In genomic region chr22:24424001-24424900, GRCh38 we compare ENCODE assay signal across 8 cellular contexts. TPM values are rescaled to one million over a fixed set of nuclear protein-coding genes. Genes with fewer than 3 reads are reported as not detected.
DNase-seq lines count a peak whose midpoint lies in the region; ATAC-seq, FAIRE-seq and TF ChIP-seq lines count a peak whose summit lies in the region.

No MANE protein-coding gene starts in this region.

- TF ChIP-seq CTCF in H1 (IDR thresholded peaks at IDR 0.05; ENCODE audit: control extremely low read depth in 1 of 3, insufficient read depth in 1 of 3, low read depth in 1 of 3, low read length in 3 of 3) (no peak), nephron (IDR thresholded peaks at IDR 0.05; ENCODE audit: unreplicated experiment in 3 of 3) (no peak), WERI-Rb-1 (IDR thresholded peaks at IDR 0.05; ENCODE audit: low read depth, low read length) (no peak)

- H3K27ac ChIP-seq in H1 (ENCODE audit: low read depth, low read length) (no peak overlapping the region), WERI-Rb-1 (no peak overlapping the region)

- peak overlapping the region; percentile 67 for H3K27ac Mint-ChIP-seq in activated CD4-positive, alpha-beta T cell treated with anti-CD3 and anti-CD28 coated beads for 36 hours
- no peak overlapping the region for H3K27ac Mint-ChIP-seq in nephron

- H3K23ac ChIP-seq in H1 (ENCODE audit: insufficient read length): no peak overlapping the region

- H3K27me3 ChIP-seq in H7 (ENCODE audit: control insufficient read depth, insufficient read depth, low read length): peaks cover 20% of the 10 kb centered on the region
- peaks cover 3 to 23% (median 15%) of the 10 kb centered on the region in 4 experiments for H3K27me3 ChIP-seq in H1 (replicated peaks in 1 of 4; ENCODE audit: control insufficient read depth in 3 of 4, extremely low read depth in 1 of 4, insufficient read depth in 3 of 4, low read length in 3 of 4)
- H3K27me3 ChIP-seq in WERI-Rb-1 (ENCODE audit: insufficient read depth, low read depth, severe bottlenecking): no peaks in the 10 kb centered on the region

- H4K5ac ChIP-seq in H1 (ENCODE audit: insufficient read length, low read depth, low read length): no peak overlapping the region

- peaks cover 29% of the 10 kb centered on the region for H3K4me1 Mint-ChIP-seq in activated CD4-positive, alpha-beta T cell treated with anti-CD3 and anti-CD28 coated beads for 36 hours
- H3K4me1 Mint-ChIP-seq in nephron: peaks cover 12% of the 10 kb centered on the region

- no peaks in the 10 kb centered on the region for H3K79me2 ChIP-seq in H1 (ENCODE audit: control insufficient read depth in 1 of 2, insufficient read depth in 2 of 2, low read length in 2 of 2)

- no peaks in the 10 kb centered on the region for H4K20me1 ChIP-seq in H1 (replicated peaks in 1 of 2; ENCODE audit: control insufficient read depth in 1 of 2, insufficient read depth in 2 of 2, low read length in 2 of 2)

- H3K18ac ChIP-seq in H1 (ENCODE audit: extremely low read depth, low read length): peak overlapping the region; percentile 51

- peaks cover 4 to 31% (median 21%) of the 10 kb centered on the region in 4 experiments for H3K4me1 ChIP-seq in H1 (replicated peaks in 1 of 4; ENCODE audit: control insufficient read depth in 3 of 4, insufficient read depth in 4 of 4, low read length in 3 of 4)

- H3K79me1 ChIP-seq in H1 (ENCODE audit: low read depth, low read length): no peaks in the 10 kb centered on the region

- no peak overlapping the region for H3K14ac ChIP-seq in H1 (ENCODE audit: insufficient read length)

- peak overlapping the region; percentile 75 for H4K8ac ChIP-seq in H1 (ENCODE audit: extremely low read depth, insufficient read depth, low read length)

- H3K9me3 ChIP-seq in H1 (ENCODE audit: insufficient read depth in 2 of 2, low read depth in 1 of 2, low read length in 1 of 2): no peaks in the 10 kb centered on the region
- H3K9me3 ChIP-seq in WERI-Rb-1 (ENCODE audit: severe bottlenecking): no peaks in the 10 kb centered on the region

- H3K23me2 ChIP-seq in H1 (ENCODE audit: low read depth, low read length): peaks cover 6% of the 10 kb centered on the region; the same call in 1 of the 2 replicates

- POLR2A ChIA-PET in activated CD4-positive, alpha-beta T cell treated with anti-CD3 and anti-CD28 coated beads for 36 hours (lab: Charles Lee): no interaction called here
- POLR2A ChIA-PET in H1 (lab: Charles Lee; ENCODE audit: partially characterized antibody): interaction anchor here (1.0 to 1.9 kb wide), 7 partner anchors 29 to 131 kb away, joined by 3 to 7 read pairs (median 3); partner anchors contain the start of genes GUCD1 and UPB1

- intact Hi-C loops in activated CD4-positive, alpha-beta T cell treated with anti-CD3 and anti-CD28 coated beads for 36 hours (cut with DNase I, micrococcal nuclease): loop anchor here (1.0 to 10.0 kb wide), 4 partner anchors 97 to 381 kb away; partner anchors contain the start of genes SGSM1 (in 1 of the 2) and SUSD2 (in 1 of the 2)

- no peak overlapping the region for H3K56ac ChIP-seq in H1 (replicated peaks; ENCODE audit: insufficient read length, low read depth, low read length)

- peaks cover 3% of the 10 kb centered on the region for H3K27me3 Mint-ChIP-seq in activated CD4-positive, alpha-beta T cell treated with anti-CD3 and anti-CD28 coated beads for 36 hours
- peaks cover 35% of the 10 kb centered on the region for H3K27me3 Mint-ChIP-seq in nephron (ENCODE audit: low read depth)

- TF ChIP-seq POLR2A in H1 (IDR thresholded peaks at IDR 0.05; ENCODE audit: control extremely low read depth in 1 of 2, low read depth in 2 of 2, low read length in 2 of 2): no peak

- H4K91ac ChIP-seq in H1 (replicated peaks; ENCODE audit: insufficient read length, low read length): no peak overlapping the region

- TF ChIP-seq RAD21 in H1 (IDR thresholded peaks at IDR 0.05 in 1 of 2, conservative IDR thresholded peaks at IDR 0.05 in 1 of 2; ENCODE audit: low read depth in 2 of 2, low read length in 2 of 2): no peak

- peak overlapping the region; percentile 94 for H3K4me3 Mint-ChIP-seq in activated CD4-positive, alpha-beta T cell treated with anti-CD3 and anti-CD28 coated beads for 36 hours
- H3K4me3 Mint-ChIP-seq in nephron: peak overlapping the region; percentile 58 to 71 (median 62)

- no peak for FAIRE-seq in H1 (lab: Jason Lieb, UNC)

- no peak overlapping the region for H2BK12ac ChIP-seq in H1 (ENCODE audit: low read depth, low read length)

- no peak overlapping the region for H2BK5ac ChIP-seq in H1 (ENCODE audit: low read depth, low read length)

- H3K4me3 ChIP-seq in H7 (ENCODE audit: insufficient read depth, low read depth, low read length) (peak overlapping the region; percentile 52), H1 (ENCODE audit: extremely low read depth in 1 of 4, insufficient read depth in 2 of 4, low read depth in 3 of 4, low read length in 4 of 4) (peak overlapping the region; percentile 39 to 73 (median 55)), WERI-Rb-1 (ENCODE audit: low read depth, low read length) (no peak overlapping the region)

- peaks cover 11% of the 10 kb centered on the region for H3K36me3 Mint-ChIP-seq in activated CD4-positive, alpha-beta T cell treated with anti-CD3 and anti-CD28 coated beads for 36 hours (ENCODE audit: low read depth)
- no peaks in the 10 kb centered on the region for H3K36me3 Mint-ChIP-seq in nephron (ENCODE audit: low read depth)

- peak overlapping the region in 2 of 4 experiments; percentile 21 to 60; a peak in 4 of 7 replicates for H3K9ac ChIP-seq in H1 (replicated peaks in 1 of 4; ENCODE audit: extremely low read depth in 1 of 4, low read depth in 3 of 4, low read length in 3 of 4)

- no peak overlapping the region; the same call in 1 of the 2 replicates for H2AFZ ChIP-seq in H1 (ENCODE audit: low read length)

- H2BK20ac ChIP-seq in H1 (ENCODE audit: low read length): no peak overlapping the region

- no peak for ATAC-seq in activated CD4-positive, alpha-beta T cell treated with anti-CD3 and anti-CD28 coated beads for 36 hours
- no peak for ATAC-seq in HG03520 (IDR thresholded peaks at IDR 0.05; ENCODE audit: unreplicated experiment)

- no peak overlapping the region for H2BK15ac ChIP-seq in H1 (ENCODE audit: low read length)

- H3K4ac ChIP-seq in H1 (replicated peaks; ENCODE audit: insufficient read length, low read depth, low read length): no peak overlapping the region

- CTCF ChIA-PET in activated CD4-positive, alpha-beta T cell treated with anti-CD3 and anti-CD28 coated beads for 36 hours (lab: Charles Lee): interaction anchor here (0.9 to 1.8 kb wide), 7 partner anchors 10 to 147 kb away, joined by 3 to 10 read pairs (median 3); no protein-coding TSS in a partner anchor
- CTCF ChIA-PET in H1 (lab: Charles Lee; ENCODE audit: partially characterized antibody): interaction anchor here (0.6 to 10.6 kb wide), 11 partner anchors 10 to 123 kb away, joined by 3 to 201 read pairs (median 4); partner anchors contain the start of gene UPB1

- H3K9me3 Mint-ChIP-seq in activated CD4-positive, alpha-beta T cell treated with anti-CD3 and anti-CD28 coated beads for 36 hours (ENCODE audit: low read depth): no peaks in the 10 kb centered on the region
- H3K9me3 Mint-ChIP-seq in nephron: no peaks in the 10 kb centered on the region

- no peak overlapping the region for H2BK120ac ChIP-seq in H1 (replicated peaks; ENCODE audit: low read depth, low read length)

- WGBS in H1 (ENCODE audit: extremely low coverage in 1 of 2, insufficient coverage in 1 of 2, insufficient read length in 1 of 2, insufficient replicate concordance in 2 of 2, low coverage in 1 of 2, low lambda C conversion rate in 2 of 2, missing lambda C conversion rate in 1 of 2), 2 experiments: 4% methylated on average over 54 of the region's 105 CpGs; no CpG with 5 or more reads in 1 of the 2 experiments

- no peak overlapping the region for H2AK5ac ChIP-seq in H1 (ENCODE audit: low read depth, low read length)

- no peaks in the 10 kb centered on the region for H3K36me3 ChIP-seq in H7 (replicated peaks; ENCODE audit: control insufficient read depth, insufficient read depth, low read length)
- no peaks in the 10 kb centered on the region for H3K36me3 ChIP-seq in H1 (ENCODE audit: control insufficient read depth in 2 of 4, insufficient read depth in 4 of 4, low read length in 3 of 4)
- no peaks in the 10 kb centered on the region for H3K36me3 ChIP-seq in WERI-Rb-1

- DNase-seq in H7 (peak; percentile 89), H1 (ENCODE audit: low read depth in 1 of 2, low spot score in 2 of 2) (peak in 1 of 2 experiments; percentile 77), ecto neural progenitor cell (ENCODE audit: low spot score) (no peak), WERI-Rb-1 (no peak), midbrain (lab: John Stamatoyannopoulos, UW) (no peak)
- DNase-seq in activated CD4-positive, alpha-beta T cell treated with anti-CD3 and anti-CD28 coated beads for 36 hours: peak; percentile 72

- H3K4me2 ChIP-seq in H1 (ENCODE audit: insufficient read depth in 1 of 2, low read depth in 2 of 2, low read length in 2 of 2): peak overlapping the region; percentile 52 to 89; a peak in 3 of 4 replicates

- TF ChIP-seq EP300 in H1 (IDR thresholded peaks at IDR 0.05; ENCODE audit: borderline replicate concordance in 1 of 2, low read depth in 2 of 2, low read length in 2 of 2): no peak

TF ChIP-seq in H1, 55 proteins besides CTCF, POLR2A, EP300 and RAD21 (continues in another document):
- no peak for TF ChIP-seq POU5F1 (IDR thresholded peaks at IDR 0.05; ENCODE audit: low read depth, low read length)
- no peak for TF ChIP-seq RXRA (IDR thresholded peaks at IDR 0.05; ENCODE audit: insufficient read depth, low read depth, low read length)

RNA-seq across cellular contexts. Expression of gene ADORA2A, which starts 3.1 kb away (rescaled TPM):
- total RNA-seq in H7 (2014; rRNA removed; shearing (Covaris generic)): 4.0 and 7.0 TPM in 2 replicates
- 10 to 100 TPM; 30.6 to 31.3 TPM for total RNA-seq in activated CD4-positive, alpha-beta T cell treated with anti-CD3 and anti-CD28 coated beads for 36 hours
- total RNA-seq in H1 (2021; fragmentation: NEBNext Ultra II Directional; extraction: Animal tissue kit (Norgen Biotek cat#: 25700)): 7.1 and 7.2 TPM in 2 replicates
- 20.3 and 22.1 TPM in 2 replicates for polyA plus RNA-seq in H1 (2011; rRNA removed)
- polyA plus RNA-seq in H1 (2011; cell fraction: cytosol; rRNA removed): 12.9 TPM
- 23.1 TPM for polyA plus RNA-seq in H1 (2011; cell fraction: nucleus; rRNA removed)
- polyA plus RNA-seq in H1 (2012, experiment 1 of 2): 6.9 to 12.0 TPM (median 8.8 TPM) in 4 replicates
- polyA plus RNA-seq in H1 (2012, experiment 2 of 2): 6.4 TPM
- 5.4 TPM for polyA plus RNA-seq in H1 (2013, experiment 1 of 2)
- 5.4 TPM for polyA plus RNA-seq in H1 (2013, experiment 2 of 2)
- polyA minus RNA-seq in H1 (2011; rRNA and poly(A)+ RNA removed): 14.0 and 14.6 TPM in 2 replicates
- 10.5 TPM for polyA minus RNA-seq in H1 (2011; cell fraction: cytosol; rRNA and poly(A)+ RNA removed)
- polyA minus RNA-seq in H1 (2011; cell fraction: nucleus; rRNA and poly(A)+ RNA removed): 11.1 TPM

Comparison
In these comparisons a context has a peak if more than half of its experiments do, and no peak if none do; other contexts are left out.
1. DNase-seq: peak in H7 (single experiment) and activated CD4-positive, alpha-beta T cell treated with anti-CD3 and anti-CD28 coated beads for 36 hours (single experiment); none in ecto neural progenitor cell (single experiment), WERI-Rb-1 (single experiment) and midbrain (single experiment).